8 cellular contexts compared by ENCODE assay signal in the genomic region with DNA sequence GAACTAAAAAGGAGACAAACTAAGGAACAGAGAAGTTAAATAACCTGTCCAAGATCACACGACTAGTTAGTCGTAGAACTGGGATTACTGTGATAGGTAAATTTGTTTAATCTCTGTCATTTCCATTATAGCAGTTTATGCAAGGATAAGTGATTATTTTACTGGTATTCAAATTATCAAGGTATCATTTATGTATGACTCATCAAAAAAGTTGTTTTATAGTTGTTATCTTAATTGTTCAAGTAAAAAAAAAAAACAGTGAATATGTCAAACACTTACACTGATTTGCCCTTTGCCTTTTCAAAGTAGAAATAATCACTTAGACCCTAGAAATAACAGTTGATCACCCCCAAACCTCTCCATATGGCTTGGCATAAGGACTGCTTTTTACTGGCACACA.
"Had no signal": no experiment of that assay in that cellular context is flagged by ENCODE, and none has a peak within 500 bp of the region (broad histone marks: within the 10 kb centered on the region; RNA-seq: fewer than 3 reads in every experiment).

No MANE protein-coding gene starts in this region.

- DNase-seq: GM23248, GOT3, H7, HFFc6, KG1 had no signal

- H3K9me3 ChIP-seq: HAP-1 had no signal

- H3K4me1 ChIP-seq: HAP-1 had no signal

- H3K9ac ChIP-seq: GM23248 had no signal

- H3K4me3 ChIP-seq: GM23248, HAP-1 had no signal

- H3K36me3 ChIP-seq: HAP-1 had no signal

- H3K27ac ChIP-seq: GM23248, HL-60 had no signal

- ATAC-seq: HCT116 had no signal
